Comparison of ENCODE assay signal across 20 cellular contexts in the genomic region with DNA sequence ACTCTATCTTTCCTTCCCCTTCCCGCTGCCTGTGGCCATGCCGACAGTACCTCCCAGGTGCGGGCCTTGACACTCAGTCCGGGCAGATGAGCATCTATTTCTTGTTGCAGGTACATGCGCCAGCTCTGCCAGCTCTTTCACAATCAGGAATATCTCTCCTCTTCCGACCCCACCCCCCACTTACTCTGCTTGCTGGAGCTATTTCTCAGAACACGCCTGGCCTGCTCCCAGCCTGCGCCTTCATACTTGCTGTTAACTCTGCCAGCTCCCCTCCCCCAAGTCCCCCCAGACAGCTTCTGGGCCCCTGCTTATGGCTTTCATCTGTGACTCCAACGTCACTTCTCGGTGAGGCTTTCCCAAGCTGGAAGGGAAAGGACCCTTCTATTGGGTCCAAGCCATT. TPM values are rescaled to one million over a fixed set of nuclear protein-coding genes. Genes with fewer than 3 reads are reported as not detected.
DNase-seq lines count a peak whose midpoint lies in the region; ATAC-seq and TF ChIP-seq lines count a peak whose summit lies in the region.
"Had no signal": no experiment of that assay in that cellular context is flagged by ENCODE, and none has a peak within 500 bp of the region (broad histone marks: within the 10 kb centered on the region; RNA-seq: fewer than 3 reads in every experiment).

No MANE protein-coding gene starts in this region.

- TF ChIP-seq POLR2A in prostate gland (IDR thresholded peaks at IDR 0.05), result no peak

- H3K4me1 ChIP-seq in cardiac muscle cell (ENCODE audit: low read depth) (peaks cover 24% of the 10 kb centered on the region), lower lobe of right lung (peaks cover 11% of the 10 kb centered on the region), prostate gland (replicated peaks) (no peaks in the 10 kb centered on the region)

- no peaks in the 10 kb centered on the region for H3K4me1 Mint-ChIP-seq in progenitor cell of endocrine pancreas (ENCODE audit: low read depth)
- H3K4me1 Mint-ChIP-seq in activated T-cell treated with anti-CD3 and anti-CD28 coated beads, Interleukin-2, amount 50 U/mL, for 4 hours (ENCODE audit: low read depth), result no peaks in the 10 kb centered on the region

- intact Hi-C loops in Right ventricle myocardium superior (cut with DNase I) (no loop called here), lower lobe of right lung (cut with DNase I) (no loop called here), prostate gland (cut with DNase I) (no loop called here)

- H3K9me3 ChIP-seq in cardiac muscle cell (ENCODE audit: low read depth), result no peaks in the 10 kb centered on the region
- no peaks in the 10 kb centered on the region for H3K9me3 ChIP-seq in lower lobe of right lung
- H3K9me3 ChIP-seq in prostate gland, result no peaks in the 10 kb centered on the region
- H3K9me3 ChIP-seq: MG63 had no signal

- DNase-seq in cardiac muscle cell (ENCODE audit: low read depth in 1 of 2, low spot score in 1 of 2) (peak in 1 of 2 donors; percentile 48), Right ventricle myocardium superior (no peak), epithelial cell of esophagus (ENCODE audit: low read depth) (peak; percentile 72), lower lobe of right lung (peak; percentile 63), prostate gland (ENCODE audit: low spot score) (peak; percentile 22), progenitor cell of endocrine pancreas (ENCODE audit: low spot score, unreplicated experiment) (no peak)
- DNase-seq in activated T-cell treated with anti-CD3 and anti-CD28 coated beads, Interleukin-2, amount 50 U/mL, for 4 hours, result no peak
- DNase-seq: DMS 273 treated with DMSO at 0.1 percent for 48 hours; GDM1; HCEC 1CT; MG63; NCI-H1092 treated with DMSO at 0.1 percent for 48 hours; NCI-H2081 treated with DMSO at 0.1 percent for 48 hours; NCI-H345; NCI-H69; NK-92 treated with Interleukin-12 subunit alpha and Interleukin-12 subunit beta, amount 100 ng/mL, for 24 hours; SJCRH30 had no signal

- no peak for ATAC-seq in Right ventricle myocardium superior (ENCODE audit: poor library complexity)
- peak; percentile 57 to 59 for ATAC-seq in lower lobe of right lung
- ATAC-seq in activated T-cell treated with anti-CD3 and anti-CD28 coated beads, Interleukin-2, amount 50 U/mL, for 4 hours, result no peak
- ATAC-seq in HG03196 (IDR thresholded peaks at IDR 0.05; ENCODE audit: unreplicated experiment), result no peak

- H3K27ac Mint-ChIP-seq in progenitor cell of endocrine pancreas, result no peak overlapping the region

- no peak overlapping the region for H3K4me3 Mint-ChIP-seq in progenitor cell of endocrine pancreas (ENCODE audit: low read depth)
- no peak overlapping the region for H3K4me3 Mint-ChIP-seq in activated T-cell treated with anti-CD3 and anti-CD28 coated beads, Interleukin-2, amount 50 U/mL, for 4 hours

- H3K4me3 ChIP-seq in cardiac muscle cell, result no peak overlapping the region
- no peak overlapping the region for H3K4me3 ChIP-seq in epithelial cell of esophagus (ENCODE audit: low read length)
- no peak overlapping the region for H3K4me3 ChIP-seq in lower lobe of right lung
- no peak overlapping the region for H3K4me3 ChIP-seq in prostate gland
- H3K4me3 ChIP-seq: MG63, SJCRH30 had no signal

- H3K36me3 ChIP-seq in cardiac muscle cell (no peaks in the 10 kb centered on the region), lower lobe of right lung (no peaks in the 10 kb centered on the region), prostate gland (no peaks in the 10 kb centered on the region)
- H3K36me3 ChIP-seq: MG63, SJCRH30 had no signal

- H3K27me3 Mint-ChIP-seq in progenitor cell of endocrine pancreas, result peaks cover 31% of the 10 kb centered on the region
- peaks cover 4% of the 10 kb centered on the region for H3K27me3 Mint-ChIP-seq in activated T-cell treated with anti-CD3 and anti-CD28 coated beads, Interleukin-2, amount 50 U/mL, for 4 hours (ENCODE audit: low read depth)

- H3K9me3 Mint-ChIP-seq in progenitor cell of endocrine pancreas (ENCODE audit: low read depth), result no peaks in the 10 kb centered on the region
- H3K9me3 Mint-ChIP-seq in activated T-cell treated with anti-CD3 and anti-CD28 coated beads, Interleukin-2, amount 50 U/mL, for 4 hours, result no peaks in the 10 kb centered on the region

- H3K36me3 Mint-ChIP-seq in progenitor cell of endocrine pancreas (ENCODE audit: insufficient read depth), result peaks cover under 1% of the 10 kb centered on the region
- H3K36me3 Mint-ChIP-seq in activated T-cell treated with anti-CD3 and anti-CD28 coated beads, Interleukin-2, amount 50 U/mL, for 4 hours (ENCODE audit: insufficient read depth), result no peaks in the 10 kb centered on the region

- TF ChIP-seq CTCF in cardiac muscle cell (IDR thresholded peaks at IDR 0.05; ENCODE audit: low read depth, low read length) (no peak), epithelial cell of esophagus (IDR thresholded peaks at IDR 0.05; ENCODE audit: insufficient read depth, low read depth, low read length, missing control alignments) (no peak), lower lobe of right lung (IDR thresholded peaks at IDR 0.05) (no peak), prostate gland (IDR thresholded peaks at IDR 0.05) (no peak), progenitor cell of endocrine pancreas (IDR thresholded peaks at IDR 0.05; ENCODE audit: unreplicated experiment) (no peak)

- 48% methylated on average over 10 of the region's 10 CpGs for WGBS in prostate gland

- no peaks in the 10 kb centered on the region for H3K27me3 ChIP-seq in cardiac muscle cell
- H3K27me3 ChIP-seq in lower lobe of right lung (ENCODE audit: low read depth), result no peaks in the 10 kb centered on the region
- H3K27me3 ChIP-seq in prostate gland (replicated peaks; ENCODE audit: insufficient read depth), result no peaks in the 10 kb centered on the region
- H3K27me3 ChIP-seq: MG63, SJCRH30 had no signal

- peak overlapping the region; percentile 49 for H3K27ac ChIP-seq in cardiac muscle cell
- H3K27ac ChIP-seq in lower lobe of right lung, result no peak overlapping the region
- no peak overlapping the region for H3K27ac ChIP-seq in prostate gland
- H3K27ac ChIP-seq: C4-2B, KMS-11, SJCRH30 had no signal

RNA-seq across cellular contexts. Expression of a gene that starts 15.2 kb away (rescaled TPM):
- 200 and 255 TPM in 2 replicates for total RNA-seq in cardiac muscle cell
- 236 and 249 TPM in 2 replicates for polyA plus RNA-seq in cardiac muscle cell
- 28.5 TPM for total RNA-seq in Right ventricle myocardium superior
- 23.5 TPM for total RNA-seq in lower lobe of right lung
- 10 to 100 TPM; 50.2 to 71.6 TPM for total RNA-seq in prostate gland
- 60.1 and 62.7 TPM in 2 replicates for total RNA-seq in progenitor cell of endocrine pancreas
- total RNA-seq in activated T-cell treated with anti-CD3 and anti-CD28 coated beads, Interleukin-2, amount 50 U/mL, for 4 hours, result 10 to 100 TPM; 24.8 to 27.6 (median 25.7) TPM

Comparison
In these comparisons a context has a peak if more than half of its experiments do, and no peak if none do; other contexts are left out.
1. DNase-seq: peak in epithelial cell of esophagus (single experiment), lower lobe of right lung (single experiment) and prostate gland (single experiment); none in Right ventricle myocardium superior (single experiment), progenitor cell of endocrine pancreas (single experiment) and activated T-cell treated with anti-CD3 and anti-CD28 coated beads, Interleukin-2, amount 50 U/mL, for 4 hours (single experiment).
2. ATAC-seq: peak in lower lobe of right lung (2 of 2); none in Right ventricle myocardium superior (single experiment), activated T-cell treated with anti-CD3 and anti-CD28 coated beads, Interleukin-2, amount 50 U/mL, for 4 hours (0 of 2) and HG03196 (single experiment).